Comparison of ENCODE assay signal across 9 cellular contexts in genomic region chr11:2691991-2692841, GRCh38. TPM values are rescaled to one million over a fixed set of nuclear protein-coding genes. Genes with fewer than 3 reads are reported as not detected.
DNase-seq lines count a peak whose midpoint lies in the region; ATAC-seq and TF ChIP-seq lines count a peak whose summit lies in the region.
"Had no signal": no experiment of that assay in that cellular context is flagged by ENCODE, and none has a peak within 500 bp of the region (broad histone marks: within the 10 kb centered on the region; RNA-seq: fewer than 3 reads in every experiment).

No MANE protein-coding gene starts in this region.

- TF ChIP-seq CTCF in left ventricle myocardium inferior (IDR thresholded peaks at IDR 0.05; ENCODE audit: borderline replicate concordance): peak; percentile 20
- TF ChIP-seq CTCF in heart left ventricle (IDR thresholded peaks at IDR 0.05): peak in 2 of 12 donors; percentile 7 to 15
- peak; percentile 50 for TF ChIP-seq CTCF in OCI-LY1 (IDR thresholded peaks at IDR 0.05; ENCODE audit: low read length)
- peak; percentile 30 for TF ChIP-seq CTCF in upper lobe of right lung (IDR thresholded peaks at IDR 0.05)

- H3K36me3 ChIP-seq in left ventricle myocardium inferior: no peaks in the 10 kb centered on the region
- H3K36me3 ChIP-seq in heart left ventricle: no peaks in the 10 kb centered on the region
- H3K36me3 ChIP-seq in OCI-LY1 (ENCODE audit: insufficient read depth, low read length): no peaks in the 10 kb centered on the region
- H3K36me3 ChIP-seq in iPS-20b (ENCODE audit: insufficient read depth, low read depth, low read length): no peaks in the 10 kb centered on the region
- no peaks in the 10 kb centered on the region for H3K36me3 ChIP-seq in upper lobe of right lung

- no peaks in the 10 kb centered on the region for H4K20me1 ChIP-seq in OCI-LY1 (ENCODE audit: insufficient read depth, low read length)

- peaks cover 9% of the 10 kb centered on the region for H3K79me2 ChIP-seq in OCI-LY1 (ENCODE audit: insufficient read depth, low read length)

- no peak for ATAC-seq in heart left ventricle
- ATAC-seq in upper lobe of right lung: peak; percentile 84
- no peak for ATAC-seq in HG03457 (IDR thresholded peaks at IDR 0.05; ENCODE audit: unreplicated experiment)
- ATAC-seq in HG02588 (IDR thresholded peaks at IDR 0.05; ENCODE audit: unreplicated experiment): no peak

- no peaks in the 10 kb centered on the region for H3F3A ChIP-seq in OCI-LY1 (ENCODE audit: insufficient read depth, low read length)

- no peak overlapping the region for H2AFZ ChIP-seq in OCI-LY1 (ENCODE audit: low read length)

- no peak overlapping the region for H3K4me2 ChIP-seq in OCI-LY1 (ENCODE audit: low read length)

- H3K9me2 ChIP-seq in OCI-LY1 (ENCODE audit: low read depth, low read length): no peaks in the 10 kb centered on the region

- no peak overlapping the region for H3K4me3 ChIP-seq in left ventricle myocardium inferior
- no peak overlapping the region for H3K4me3 ChIP-seq in heart left ventricle
- H3K4me3 ChIP-seq in OCI-LY1 (ENCODE audit: low read depth, low read length, poor library complexity, severe bottlenecking): no peak overlapping the region
- H3K4me3 ChIP-seq in iPS-20b (ENCODE audit: low read length): peak overlapping the region; percentile 41
- no peak overlapping the region for H3K4me3 ChIP-seq in upper lobe of right lung

- intact Hi-C loops in left ventricle myocardium inferior (cut with micrococcal nuclease) (no loop called here), heart left ventricle (cut with DNase I) (loop anchor here in 4 of 10 donors (5.0 to 10.0 kb wide), 4 partner anchors 147 to 305 kb away; partner anchors contain the start of gene CDKN1C (in 4 of the 4)), upper lobe of right lung (cut with DNase I) (no loop called here)

- H3K27me3 ChIP-seq in left ventricle myocardium inferior (ENCODE audit: low read depth) (no peaks in the 10 kb centered on the region), heart left ventricle (no peaks in the 10 kb centered on the region), OCI-LY1 (ENCODE audit: insufficient read depth, low read length) (no peaks in the 10 kb centered on the region), iPS-20b (ENCODE audit: insufficient read depth, low read length) (0 out of 2 replicates have a peak, but pooled peaks cover 2% of the 10 kb centered on the region), upper lobe of right lung (no peaks in the 10 kb centered on the region)

- TF ChIP-seq POLR2A in heart left ventricle (IDR thresholded peaks at IDR 0.05): no peak

- H3K9ac ChIP-seq in OCI-LY1 (ENCODE audit: low read length) (no peak overlapping the region), iPS-20b (ENCODE audit: low read depth, low read length) (peak overlapping the region; percentile 71; the same call in 1 of the 2 replicates)

- DNase-seq in left ventricle myocardium inferior: no peak
- no peak for DNase-seq in heart left ventricle
- DNase-seq in upper lobe of right lung: peak; percentile 63
- DNase-seq in GM03348 (ENCODE audit: low spot score): no peak
- DNase-seq: activated naive CD8-positive, alpha-beta T cell treated with anti-CD3 and anti-CD28 coated beads for 36 hours had no signal

- H3K27ac ChIP-seq in left ventricle myocardium inferior (replicated peaks): no peak overlapping the region
- H3K27ac ChIP-seq in heart left ventricle: no peak overlapping the region
- no peak overlapping the region for H3K27ac ChIP-seq in OCI-LY1 (ENCODE audit: low read depth, low read length, poor library complexity, severe bottlenecking)
- H3K27ac ChIP-seq in iPS-20b (ENCODE audit: low read length): peak overlapping the region; percentile 59
- H3K27ac ChIP-seq in upper lobe of right lung: peak overlapping the region; percentile 30

- H3K4me1 ChIP-seq in left ventricle myocardium inferior (peaks cover 92% of the 10 kb centered on the region), heart left ventricle (peaks cover 0 to 86% (median 43%) of the 10 kb centered on the region in 12 donors), OCI-LY1 (ENCODE audit: insufficient read depth, low read length, severe bottlenecking) (peaks cover 62% of the 10 kb centered on the region), iPS-20b (ENCODE audit: insufficient read depth, low read length) (peaks cover 70% of the 10 kb centered on the region), upper lobe of right lung (peaks cover 34% of the 10 kb centered on the region)

- WGBS in heart left ventricle, 4 donors: 84 to 95% (median 91%) methylated on average over 3 of the region's 3 CpGs

- H3K9me3 ChIP-seq in left ventricle myocardium inferior (replicated peaks) (no peaks in the 10 kb centered on the region), heart left ventricle (no peaks in the 10 kb centered on the region), OCI-LY1 (ENCODE audit: low read length) (no peaks in the 10 kb centered on the region), iPS-20b (ENCODE audit: insufficient read depth, low read depth, low read length) (no peaks in the 10 kb centered on the region), upper lobe of right lung (no peaks in the 10 kb centered on the region)

RNA-seq across cellular contexts. Expression of gene KCNQ1OT1, which starts 7.6 kb away (rescaled TPM):
- 0.33 TPM for total RNA-seq in left ventricle myocardium inferior
- total RNA-seq in heart left ventricle: under 1 TPM; 0.28 to 0.93 (median 0.40) TPM
- polyA plus RNA-seq in heart left ventricle: under 1 TPM; 0.14 to 0.57 TPM
- 2.0 TPM for total RNA-seq in upper lobe of right lung

Comparison
In these comparisons a context has a peak if more than half of its experiments do, and no peak if none do; other contexts are left out.
1. H3K27ac ChIP-seq: peak in iPS-20b (single experiment) and upper lobe of right lung (single experiment); none in left ventricle myocardium inferior (single experiment), heart left ventricle (0 of 12) and OCI-LY1 (single experiment).